17 cellular contexts compared by ENCODE assay signal in the genomic region with DNA sequence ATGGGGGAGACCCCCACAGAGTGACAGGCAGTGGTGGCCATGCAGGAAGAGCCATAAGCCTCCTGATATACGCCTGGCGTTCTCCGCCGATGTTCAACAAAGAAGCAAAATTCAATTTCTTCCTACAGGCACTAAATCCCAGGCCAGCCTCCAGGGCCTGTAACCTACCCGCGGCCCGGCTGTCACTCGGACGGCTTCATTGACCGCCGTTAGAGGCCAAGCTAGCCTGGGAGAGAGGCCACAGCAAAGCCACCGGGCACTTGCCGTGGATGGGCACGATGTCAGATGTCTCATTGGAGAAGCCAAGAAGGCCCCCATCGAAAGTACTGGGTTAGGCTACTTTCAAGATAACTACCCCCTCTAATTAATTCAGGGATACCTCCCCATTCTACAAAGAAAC. TPM values are rescaled to one million over a fixed set of nuclear protein-coding genes. Genes with fewer than 3 reads are reported as not detected.
"Had no signal": no experiment of that assay in that cellular context is flagged by ENCODE, and none has a peak within 500 bp of the region (broad histone marks: within the 10 kb centered on the region; RNA-seq: fewer than 3 reads in every experiment).

No MANE protein-coding gene starts in this region.

- H3K4me3 ChIP-seq: heart right ventricle, tibial nerve had no signal

- H3K27ac Mint-ChIP-seq: activated T-helper 2 cell treated with anti-CD3 and anti-CD28 coated beads, Interferon-gamma antibody, Interleukin-2, Interleukin-4, amounts not matched to agents 10 μg/mL and 5 μg/mL and 100 μg/mL, durations not matched to agents 14 hours and 24 hours and 36 hours; memory B cell; stimulated activated naive B cell treated with anti-CD40 and anti-IgM and Interleukin-4, amounts not matched to agents 10 μg/mL and 1 μg/mL and 100 μg/mL, for 72 hours had no signal

- H3K36me3 ChIP-seq: heart right ventricle, tibial nerve had no signal

- ATAC-seq: activated T-cell treated with anti-CD3 and anti-CD28 coated beads, Interleukin-2, amount 50 U/mL, for 4 hours; stimulated activated naive B cell treated with anti-CD40 and anti-IgM and Interleukin-4, amounts not matched to agents 10 μg/mL and 1 μg/mL and 100 μg/mL, for 72 hours had no signal

- H3K4me3 Mint-ChIP-seq: activated naive CD8-positive, alpha-beta T cell treated with anti-CD3 and anti-CD28 coated beads, Interleukin-2, amount 10 ng/mL, durations not matched to agents 7 days and 5 days; memory B cell; stimulated activated naive B cell treated with anti-CD40 and anti-IgM and Interleukin-4, amounts not matched to agents 10 μg/mL and 1 μg/mL and 100 μg/mL, for 72 hours had no signal

- H3K9me3 ChIP-seq: heart right ventricle, tibial nerve had no signal

- DNase-seq: activated CD4-positive, alpha-beta T cell treated with anti-CD3 and anti-CD28 coated beads for 1 hour; activated CD4-positive, alpha-beta T cell treated with anti-CD3 and anti-CD28 coated beads, Interleukin-2, amount 50 U/mL, for 1 hour; activated CD8-positive, alpha-beta memory T cell treated with anti-CD3 and anti-CD28 coated beads, Interleukin-2, amount 50 U/mL, for 48 hours; activated naive CD4-positive, alpha-beta T cell; activated naive CD8-positive, alpha-beta T cell treated with anti-CD3 and anti-CD28 coated beads, Interleukin-2, amount 10 ng/mL, durations not matched to agents 7 days and 5 days; activated T-cell treated with anti-CD3 and anti-CD28 coated beads, Interleukin-2, amount 50 U/mL, for 4 hours; amniotic stem cell; effector CD4-positive, alpha-beta T cell; stimulated activated CD4-positive, alpha-beta T cell treated with anti-CD3 and anti-CD28 coated beads, Interleukin-2, amount 100 ng/mL, for 48 hours; stimulated activated CD8-positive, alpha-beta memory T cell treated with anti-CD3 and anti-CD28 coated beads, Interleukin-4, amount 100 ng/mL, for 48 hours; stimulated activated naive B cell treated with anti-CD40 and anti-IgM and Interleukin-4, amounts not matched to agents 10 μg/mL and 1 μg/mL and 100 μg/mL, for 72 hours had no signal

- H3K9me3 Mint-ChIP-seq: activated naive CD8-positive, alpha-beta T cell treated with anti-CD3 and anti-CD28 coated beads, Interleukin-2, amount 10 ng/mL, durations not matched to agents 7 days and 5 days; activated T-cell treated with anti-CD3 and anti-CD28 coated beads, Interleukin-2, amount 50 U/mL, for 4 hours; activated T-helper 2 cell treated with anti-CD3 and anti-CD28 coated beads, Interferon-gamma antibody, Interleukin-2, Interleukin-4, amounts not matched to agents 10 μg/mL and 5 μg/mL and 100 μg/mL, durations not matched to agents 14 hours and 24 hours and 36 hours; memory B cell; stimulated activated naive B cell treated with anti-CD40 and anti-IgM and Interleukin-4, amounts not matched to agents 10 μg/mL and 1 μg/mL and 100 μg/mL, for 72 hours had no signal

- H3K36me3 Mint-ChIP-seq: activated naive CD8-positive, alpha-beta T cell treated with anti-CD3 and anti-CD28 coated beads, Interleukin-2, amount 10 ng/mL, durations not matched to agents 7 days and 5 days; memory B cell; stimulated activated naive B cell treated with anti-CD40 and anti-IgM and Interleukin-4, amounts not matched to agents 10 μg/mL and 1 μg/mL and 100 μg/mL, for 72 hours had no signal

- H3K27me3 ChIP-seq: tibial nerve had no signal

RNA-seq across cellular contexts. Expression of a gene that starts 50.6 kb away (rescaled TPM):
- total RNA-seq: activated CD8-positive, alpha-beta memory T cell treated with anti-CD3 and anti-CD28 coated beads for 36 hours; activated T-helper 2 cell treated with anti-CD3 and anti-CD28 coated beads, Interferon-gamma antibody, Interleukin-2, Interleukin-4, amounts not matched to agents 10 μg/mL and 5 μg/mL and 100 μg/mL, durations not matched to agents 14 hours and 24 hours and 36 hours; T-helper 2 cell treated with Interferon-gamma antibody and Interleukin-4, amounts not matched to agents 100 ng/mL and 5 ng/mL, for 36 hours had no signal
